Comparison of ENCODE assay signal across 10 cellular contexts in the genomic region with DNA sequence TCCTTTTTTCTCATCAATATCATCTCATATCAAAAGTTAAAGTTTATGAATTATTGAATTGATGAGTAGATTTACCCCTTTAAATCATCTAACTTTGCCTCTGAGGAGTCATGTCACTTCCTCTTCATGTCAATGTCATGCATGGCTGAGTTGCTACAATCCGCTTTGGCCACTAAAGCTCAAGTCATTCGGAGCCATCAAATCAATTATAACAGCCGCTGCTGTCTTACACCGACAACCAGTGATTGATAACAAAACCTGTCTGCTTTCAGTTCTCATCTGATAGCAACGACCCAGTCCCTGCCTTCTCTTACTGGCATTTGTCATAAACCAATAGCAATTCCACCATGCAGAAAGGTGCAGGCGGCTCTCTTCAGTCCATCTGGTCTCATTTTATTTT.
DNase-seq lines count a peak whose midpoint lies in the region; ATAC-seq lines count a peak whose summit lies in the region.
"Had no signal": no experiment of that assay in that cellular context is flagged by ENCODE, and none has a peak within 500 bp of the region (broad histone marks: within the 10 kb centered on the region; RNA-seq: fewer than 3 reads in every experiment).

No MANE protein-coding gene starts in this region.

- WGBS in mesendoderm (ENCODE audit: extremely low coverage, insufficient coverage, low lambda C conversion rate): no CpG with 5 or more reads among the region's 6 CpGs

- H3K4me2 ChIP-seq in mesendoderm (ENCODE audit: low read length): no peak overlapping the region

- no peaks in the 10 kb centered on the region for H3K79me1 ChIP-seq in mesendoderm (ENCODE audit: low read length)

- H3K18ac ChIP-seq in mesendoderm (ENCODE audit: low read length): no peak overlapping the region

- H4K8ac ChIP-seq in mesendoderm (ENCODE audit: low read depth, low read length): no peak overlapping the region

- no peak overlapping the region for H2BK120ac ChIP-seq in mesendoderm (ENCODE audit: low read depth, low read length)

- no peaks in the 10 kb centered on the region for H3K36me3 ChIP-seq in mesendoderm (ENCODE audit: control insufficient read depth, insufficient read depth, low read length)

- no peak overlapping the region for H3K23ac ChIP-seq in mesendoderm (ENCODE audit: low read length)

- peak; percentile 100 for ATAC-seq in GM21528 (IDR thresholded peaks at IDR 0.05; ENCODE audit: low FRiP score, unreplicated experiment)
- ATAC-seq in HG03342 (IDR thresholded peaks at IDR 0.05; ENCODE audit: unreplicated experiment): peak; percentile 99

- H3K4me1 ChIP-seq in mesendoderm (ENCODE audit: control insufficient read depth, low read depth, low read length): no peaks in the 10 kb centered on the region

- H2BK15ac ChIP-seq in mesendoderm (replicated peaks; ENCODE audit: low read depth): no peak overlapping the region

- H3K4me3 ChIP-seq in mesendoderm (ENCODE audit: low read length): no peak overlapping the region

- DNase-seq in NCI-H345 (lab: John Stamatoyannopoulos, UW) (peak; percentile 12), NCI-H345 treated with DMSO at 0.1 percent for 48 hours (lab: John Stamatoyannopoulos, UW; ENCODE audit: unreplicated experiment) (no peak), mesendoderm (peak; percentile 63), AG20443 (ENCODE audit: low spot score) (no peak), NCI-H2196 (lab: John Stamatoyannopoulos, UW; ENCODE audit: unreplicated experiment) (no peak), NCI-H1092 treated with DMSO at 0.1 percent for 48 hours (lab: John Stamatoyannopoulos, UW) (no peak)
- DNase-seq: aorta, NCI-H446 had no signal

- H2BK5ac ChIP-seq in mesendoderm (ENCODE audit: low read length): no peak overlapping the region

- H2AK5ac ChIP-seq in mesendoderm (ENCODE audit: low read length): no peak overlapping the region

- H3K79me2 ChIP-seq in mesendoderm (ENCODE audit: control insufficient read depth, insufficient read depth, low read length): no peaks in the 10 kb centered on the region

- H3K9ac ChIP-seq in mesendoderm (ENCODE audit: low read length): no peak overlapping the region

- H3K27ac ChIP-seq in mesendoderm (ENCODE audit: low read depth, low read length): no peak overlapping the region

- no peak overlapping the region for H3K4ac ChIP-seq in mesendoderm (ENCODE audit: low read depth, low read length)

- H3K56ac ChIP-seq in mesendoderm (ENCODE audit: low read length): no peak overlapping the region

- H3K27me3 ChIP-seq in mesendoderm (ENCODE audit: insufficient read depth, low read length, poor library complexity): no peaks in the 10 kb centered on the region

- H4K5ac ChIP-seq in mesendoderm (ENCODE audit: low read length): no peak overlapping the region

Comparison
In these comparisons a context has a peak if more than half of its experiments do, and no peak if none do; other contexts are left out.
1. DNase-seq: peak in NCI-H345 (single experiment) and mesendoderm (single experiment); none in NCI-H345 treated with DMSO at 0.1 percent for 48 hours (single experiment), AG20443 (single experiment), NCI-H2196 (single experiment) and NCI-H1092 treated with DMSO at 0.1 percent for 48 hours (single experiment).